ENCODE assay signal across 8 cellular contexts in the genomic region with DNA sequence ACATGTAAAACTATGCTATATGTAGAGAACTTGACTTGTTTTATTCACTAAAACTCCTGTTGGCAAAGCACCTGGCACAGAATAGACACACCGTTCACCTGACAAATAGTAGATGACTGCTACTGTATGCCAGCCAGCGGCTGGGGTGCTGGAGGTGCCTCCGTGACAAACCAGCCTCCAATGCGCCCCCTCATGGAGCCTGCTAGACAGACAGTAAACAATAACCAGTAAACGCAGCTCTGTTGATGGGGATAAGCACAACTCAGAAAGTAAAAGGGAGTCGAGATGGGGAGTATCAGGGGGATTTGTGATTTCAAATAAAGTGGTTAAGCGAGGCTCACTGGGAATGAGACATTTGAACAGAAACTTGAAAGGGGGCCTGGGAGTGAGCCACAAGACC.
DNase-seq lines count a peak whose midpoint lies in the region; ATAC-seq and TF ChIP-seq lines count a peak whose summit lies in the region.

No MANE protein-coding gene starts in this region.

- no peak overlapping the region for H3K9ac ChIP-seq in SK-N-SH

- 65% methylated on average over 7 of the region's 7 CpGs for WGBS in SK-N-SH (ENCODE audit: low lambda C conversion rate)

- no peaks in the 10 kb centered on the region for H3F3A ChIP-seq in SK-N-SH (replicated peaks; ENCODE audit: insufficient read depth)

- TF ChIP-seq POLR2A in vagina (IDR thresholded peaks at IDR 0.05) (no peak), uterus (IDR thresholded peaks at IDR 0.05) (no peak)

- TF ChIP-seq CTCF in AG04449 (IDR thresholded peaks at IDR 0.05; ENCODE audit: insufficient read depth, low read length, missing control alignments) (peak; percentile 55), GM12875 (IDR thresholded peaks at IDR 0.05; ENCODE audit: borderline replicate concordance, insufficient read depth, low read depth, low read length) (peak; percentile 40; the same call in 1 of the 2 replicates), SK-N-SH (IDR thresholded peaks at IDR 0.05) (peak; percentile 35), vagina (IDR thresholded peaks at IDR 0.05) (no peak), uterus (IDR thresholded peaks at IDR 0.05) (peak in 1 of 4 experiments; percentile 12)

- no peak overlapping the region for H2AFZ ChIP-seq in SK-N-SH (ENCODE audit: low read depth)

- intact Hi-C loops in vagina (cut with DNase I): loop anchor here (10.0 kb wide), 1 partner anchor 142 kb away; no protein-coding TSS in a partner anchor
- intact Hi-C loops in uterus (cut with DNase I; ENCODE audit: low total_unique reads): no loop called here

- POLR2A ChIA-PET in AG04449 (lab: Yijun Ruan, JAX): no interaction called here
- POLR2A ChIA-PET in SK-N-SH (lab: Yijun Ruan, JAX): no interaction called here

- H3K9me3 ChIP-seq in SK-N-SH: no peaks in the 10 kb centered on the region
- no peaks in the 10 kb centered on the region for H3K9me3 ChIP-seq in vagina
- H3K9me3 ChIP-seq in uterus: no peaks in the 10 kb centered on the region

- no peak for TF ChIP-seq EP300 in SK-N-SH (IDR thresholded peaks at IDR 0.05; ENCODE audit: borderline replicate concordance in 1 of 2, low read depth in 1 of 2, low read length in 1 of 2)

- H3K4me1 ChIP-seq in SK-N-SH (ENCODE audit: control insufficient read depth in 1 of 2, insufficient read depth in 2 of 2, low read depth in 1 of 2, low read length in 1 of 2): no peaks in the 10 kb centered on the region
- peaks cover 17% of the 10 kb centered on the region for H3K4me1 ChIP-seq in vagina
- H3K4me1 ChIP-seq in uterus: no peaks in the 10 kb centered on the region

- no peaks in the 10 kb centered on the region for H3K9me2 ChIP-seq in SK-N-SH

- H3K27me3 ChIP-seq in SK-N-SH (ENCODE audit: insufficient read depth): no peaks in the 10 kb centered on the region
- H3K27me3 ChIP-seq in vagina: no peaks in the 10 kb centered on the region
- no peaks in the 10 kb centered on the region for H3K27me3 ChIP-seq in uterus

- no peak overlapping the region for H3K27ac ChIP-seq in SK-N-SH (ENCODE audit: low read depth in 2 of 2, low read length in 1 of 2)
- no peak overlapping the region for H3K27ac ChIP-seq in vagina
- H3K27ac ChIP-seq in uterus: no peak overlapping the region

- no peak overlapping the region for H3K4me2 ChIP-seq in SK-N-SH

- no peak overlapping the region for H3K4me3 ChIP-seq in AG04449 (ENCODE audit: low read depth, low read length)
- H3K4me3 ChIP-seq in GM12875 (ENCODE audit: low read depth, low read length): no peak overlapping the region
- H3K4me3 ChIP-seq in SK-N-SH (ENCODE audit: low read depth in 2 of 2, low read length in 1 of 2): no peak overlapping the region
- H3K4me3 ChIP-seq in vagina: no peak overlapping the region
- H3K4me3 ChIP-seq in uterus: no peak overlapping the region

- no peak for DNase-seq in AG04449 (ENCODE audit: low read depth, low spot score)
- DNase-seq in SK-N-SH: peak; percentile 46
- DNase-seq in globus pallidus (ENCODE audit: low spot score): peak; percentile 31
- DNase-seq in vagina (ENCODE audit: extremely low spot score in 2 of 2): no peak
- no peak for DNase-seq in NCI-H345 treated with DMSO at 0.1 percent for 48 hours (lab: John Stamatoyannopoulos, UW; ENCODE audit: unreplicated experiment)
- DNase-seq in uterus: no peak

- ATAC-seq in GM21737 (IDR thresholded peaks at IDR 0.05; ENCODE audit: unreplicated experiment): no peak

- CTCF ChIA-PET in AG04449 (lab: Yijun Ruan, JAX) (interaction anchor here (1.0 to 1.9 kb wide), 3 partner anchors 51 to 142 kb away, joined by 3 to 5 read pairs (median 3); no protein-coding TSS in a partner anchor), SK-N-SH (lab: Yijun Ruan, JAX) (interaction anchor here (0.7 to 1.0 kb wide), 2 partner anchors 9 to 139 kb away, joined by 3 read pairs; no protein-coding TSS in a partner anchor)

- no peaks in the 10 kb centered on the region for H4K20me1 ChIP-seq in SK-N-SH (ENCODE audit: insufficient read depth)

- TF ChIP-seq RAD21 in SK-N-SH (IDR thresholded peaks at IDR 0.05; ENCODE audit: low read length): peak; percentile 42; the same call in 1 of the 2 replicates

- H3K79me2 ChIP-seq in SK-N-SH (ENCODE audit: insufficient read depth): no peaks in the 10 kb centered on the region

- no peaks in the 10 kb centered on the region for H3K36me3 ChIP-seq in SK-N-SH (replicated peaks in 1 of 2; ENCODE audit: control insufficient read depth in 1 of 2, insufficient read depth in 2 of 2, low read length in 1 of 2)
- H3K36me3 ChIP-seq in vagina: no peaks in the 10 kb centered on the region
- H3K36me3 ChIP-seq in uterus: no peaks in the 10 kb centered on the region

TF ChIP-seq in SK-N-SH, 30 proteins besides CTCF, POLR2A, EP300 and RAD21:
- TF ChIP-seq, protein P1, sequence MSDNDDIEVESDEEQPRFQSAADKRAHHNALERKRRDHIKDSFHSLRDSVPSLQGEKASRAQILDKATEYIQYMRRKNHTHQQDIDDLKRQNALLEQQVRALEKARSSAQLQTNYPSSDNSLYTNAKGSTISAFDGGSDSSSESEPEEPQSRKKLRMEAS (IDR thresholded peaks at IDR 0.05; ENCODE audit: low read depth): no peak
- TF ChIP-seq, protein P2, sequence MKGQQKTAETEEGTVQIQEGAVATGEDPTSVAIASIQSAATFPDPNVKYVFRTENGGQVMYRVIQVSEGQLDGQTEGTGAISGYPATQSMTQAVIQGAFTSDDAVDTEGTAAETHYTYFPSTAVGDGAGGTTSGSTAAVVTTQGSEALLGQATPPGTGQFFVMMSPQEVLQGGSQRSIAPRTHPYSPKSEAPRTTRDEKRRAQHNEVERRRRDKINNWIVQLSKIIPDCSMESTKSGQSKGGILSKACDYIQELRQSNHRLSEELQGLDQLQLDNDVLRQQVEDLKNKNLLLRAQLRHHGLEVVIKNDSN (IDR thresholded peaks at IDR 0.05; ENCODE audit: borderline replicate concordance, low read depth): no peak
- peak; percentile 17; the same call in 1 of the 2 replicates for TF ChIP-seq SMC3 (IDR thresholded peaks at IDR 0.05; ENCODE audit: low read depth, low read length)
- TF ChIP-seq ELF1 (IDR thresholded peaks at IDR 0.05): no peak
- no peak for TF ChIP-seq TEAD4 (IDR thresholded peaks at IDR 0.05; ENCODE audit: borderline replicate concordance, insufficient read depth)
- no peak for TF ChIP-seq GATA2 (CRISPR knock-in tag; IDR thresholded peaks at IDR 0.05)

Comparison
In these comparisons a context has a peak if more than half of its experiments do, and no peak if none do; other contexts are left out.
1. DNase-seq: peak in SK-N-SH (single experiment) and globus pallidus (single experiment); none in AG04449 (single experiment), vagina (0 of 2), NCI-H345 treated with DMSO at 0.1 percent for 48 hours (single experiment) and uterus (0 of 2).
2. CTCF ChIP-seq: peak in AG04449 (single experiment), GM12875 (single experiment) and SK-N-SH (single experiment); none in vagina (0 of 3).